8 cellular contexts compared by ENCODE assay signal in the genomic region with DNA sequence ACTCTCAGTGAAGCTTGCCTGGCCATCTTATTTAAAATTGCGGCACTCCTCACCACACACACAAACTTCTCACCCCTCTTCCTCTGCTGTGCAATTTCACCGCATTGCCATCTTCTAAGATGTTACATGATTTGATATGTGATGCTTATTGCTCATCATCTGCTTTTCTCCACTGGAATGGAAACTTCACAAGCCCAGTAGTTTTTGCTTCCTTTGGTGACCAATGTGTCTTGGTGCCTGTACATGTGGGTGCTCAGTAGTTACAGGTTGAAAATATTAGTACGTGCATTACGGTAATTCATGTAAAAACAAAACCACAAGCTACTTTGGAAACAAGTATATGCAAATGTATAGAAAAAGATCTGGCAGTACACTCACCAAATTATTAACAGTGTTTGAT.
A peak's percentile ranks its signal among the peaks of the same experiment; 100 is the strongest.
DNase-seq lines count a peak whose midpoint lies in the region; ATAC-seq, FAIRE-seq and TF ChIP-seq lines count a peak whose summit lies in the region.
"Not testable (repeated sequence)": the region's sequence is repeated elsewhere in the genome, so short reads cannot be mapped to it uniquely, and the experiment has no call there.

No MANE protein-coding gene starts in this region.

- FAIRE-seq in kidney (lab: Jason Lieb, UNC) = peak; percentile 8

- not testable (repeated sequence) for H3K9ac ChIP-seq in kidney (ENCODE audit: low read length in 2 of 2)

- H3K9me3 ChIP-seq in kidney (ENCODE audit: control insufficient read depth in 1 of 2, low read length in 2 of 2) = not testable (repeated sequence)

- H3K4me1 ChIP-seq in kidney (ENCODE audit: control insufficient read depth in 1 of 2, insufficient read depth in 1 of 2, low read depth in 1 of 2, low read length in 2 of 2) = not testable (repeated sequence)

- ATAC-seq in GM18861 (IDR thresholded peaks at IDR 0.05; ENCODE audit: unreplicated experiment) (peak; percentile 82), GM19468 (IDR thresholded peaks at IDR 0.05; ENCODE audit: extremely low read depth, unreplicated experiment) (peak; percentile 53), HG02623 (IDR thresholded peaks at IDR 0.05; ENCODE audit: unreplicated experiment) (peak; percentile 56), HG03045 (IDR thresholded peaks at IDR 0.05; ENCODE audit: unreplicated experiment) (peak; percentile 60), HG03442 (IDR thresholded peaks at IDR 0.05; ENCODE audit: unreplicated experiment) (peak; percentile 66)

- not testable (repeated sequence) for TF ChIP-seq CTCF in GM12864 (IDR thresholded peaks at IDR 0.05; ENCODE audit: low read depth, low read length, missing control alignments); kidney (IDR thresholded peaks at IDR 0.05; ENCODE audit: borderline replicate concordance, extremely low read depth, insufficient read depth)

- H3K4me3 ChIP-seq in GM12864 (ENCODE audit: low read depth, low read length); kidney (ENCODE audit: low read length in 2 of 2): not testable (repeated sequence)

- intact Hi-C loops in kidney (cut with DNase I) = not testable (repeated sequence)

- not testable (repeated sequence) for H3K36me3 ChIP-seq in kidney (ENCODE audit: control insufficient read depth in 1 of 2, insufficient read depth in 2 of 2, low read length in 2 of 2)

- DNase-seq in GM12864 (ENCODE audit: low read depth) = peak; percentile 8
- peak; percentile 2 for DNase-seq in activated CD4-positive, alpha-beta T cell treated with anti-CD3 and anti-CD28 coated beads for 48 hours
- not testable (repeated sequence) for DNase-seq in kidney

- H3K27ac ChIP-seq in kidney (ENCODE audit: low read depth in 2 of 2, low read length in 2 of 2) = not testable (repeated sequence)
